ENCODE assay signal across 1 cellular context in the genomic region with DNA sequence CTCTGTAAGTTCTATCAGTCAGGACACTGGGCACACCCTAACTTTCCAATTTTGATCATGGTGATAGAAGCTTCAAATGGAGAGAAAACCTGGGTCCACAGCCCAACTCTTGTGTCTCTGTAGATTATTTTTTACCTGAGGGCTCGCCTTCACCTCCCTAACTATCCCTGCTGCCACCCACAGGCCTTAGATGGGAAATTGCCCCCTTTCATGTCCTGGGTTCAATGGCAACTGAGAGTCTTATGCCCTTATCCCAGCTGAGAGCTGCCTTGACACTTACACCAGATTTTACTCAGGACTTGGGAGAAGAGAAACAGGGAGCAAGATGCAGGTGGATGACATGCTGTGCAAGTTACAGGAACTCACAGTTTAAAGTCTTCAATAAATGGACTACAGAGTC.
TF ChIP-seq lines count a peak whose summit lies in the region.

No MANE protein-coding gene starts in this region.

TF ChIP-seq in H1, 55 proteins besides CTCF, POLR2A, EP300 and RAD21 (continued from another document):
- TF ChIP-seq, protein P1, sequence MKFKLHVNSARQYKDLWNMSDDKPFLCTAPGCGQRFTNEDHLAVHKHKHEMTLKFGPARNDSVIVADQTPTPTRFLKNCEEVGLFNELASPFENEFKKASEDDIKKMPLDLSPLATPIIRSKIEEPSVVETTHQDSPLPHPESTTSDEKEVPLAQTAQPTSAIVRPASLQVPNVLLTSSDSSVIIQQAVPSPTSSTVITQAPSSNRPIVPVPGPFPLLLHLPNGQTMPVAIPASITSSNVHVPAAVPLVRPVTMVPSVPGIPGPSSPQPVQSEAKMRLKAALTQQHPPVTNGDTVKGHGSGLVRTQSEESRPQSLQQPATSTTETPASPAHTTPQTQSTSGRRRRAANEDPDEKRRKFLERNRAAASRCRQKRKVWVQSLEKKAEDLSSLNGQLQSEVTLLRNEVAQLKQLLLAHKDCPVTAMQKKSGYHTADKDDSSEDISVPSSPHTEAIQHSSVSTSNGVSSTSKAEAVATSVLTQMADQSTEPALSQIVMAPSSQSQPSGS (IDR thresholded peaks at IDR 0.05; ENCODE audit: low read length) = no peak
- TF ChIP-seq, protein P2, sequence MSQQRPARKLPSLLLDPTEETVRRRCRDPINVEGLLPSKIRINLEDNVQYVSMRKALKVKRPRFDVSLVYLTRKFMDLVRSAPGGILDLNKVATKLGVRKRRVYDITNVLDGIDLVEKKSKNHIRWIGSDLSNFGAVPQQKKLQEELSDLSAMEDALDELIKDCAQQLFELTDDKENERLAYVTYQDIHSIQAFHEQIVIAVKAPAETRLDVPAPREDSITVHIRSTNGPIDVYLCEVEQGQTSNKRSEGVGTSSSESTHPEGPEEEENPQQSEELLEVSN (IDR thresholded peaks at IDR 0.05) = no peak
- TF ChIP-seq RXRA (IDR thresholded peaks at IDR 0.05; ENCODE audit: insufficient read depth, low read depth, low read length) (no peak), RBBP5 (IDR thresholded peaks at IDR 0.05; ENCODE audit: borderline replicate concordance, low read depth, low read length) (no peak), POU5F1 (IDR thresholded peaks at IDR 0.05; ENCODE audit: low read depth, low read length) (no peak), CBX8 (IDR thresholded peaks at IDR 0.05; ENCODE audit: borderline replicate concordance, low read depth, low read length) (no peak), BCL11A (IDR thresholded peaks at IDR 0.05; ENCODE audit: low read depth in 2 of 2, low read length in 2 of 2) (no peak), EZH2 (IDR thresholded peaks at IDR 0.05; ENCODE audit: low read depth, low read length, severe bottlenecking) (no peak), SRF (IDR thresholded peaks at IDR 0.05; ENCODE audit: low read depth, low read length) (no peak), USF2 (IDR thresholded peaks at IDR 0.05; ENCODE audit: low read length) (no peak), SIX5 (IDR thresholded peaks at IDR 0.05; ENCODE audit: low read depth, low read length) (no peak)
- TF ChIP-seq, protein P3, sequence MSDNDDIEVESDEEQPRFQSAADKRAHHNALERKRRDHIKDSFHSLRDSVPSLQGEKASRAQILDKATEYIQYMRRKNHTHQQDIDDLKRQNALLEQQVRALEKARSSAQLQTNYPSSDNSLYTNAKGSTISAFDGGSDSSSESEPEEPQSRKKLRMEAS (IDR thresholded peaks at IDR 0.05) = no peak
